In the genomic region with DNA sequence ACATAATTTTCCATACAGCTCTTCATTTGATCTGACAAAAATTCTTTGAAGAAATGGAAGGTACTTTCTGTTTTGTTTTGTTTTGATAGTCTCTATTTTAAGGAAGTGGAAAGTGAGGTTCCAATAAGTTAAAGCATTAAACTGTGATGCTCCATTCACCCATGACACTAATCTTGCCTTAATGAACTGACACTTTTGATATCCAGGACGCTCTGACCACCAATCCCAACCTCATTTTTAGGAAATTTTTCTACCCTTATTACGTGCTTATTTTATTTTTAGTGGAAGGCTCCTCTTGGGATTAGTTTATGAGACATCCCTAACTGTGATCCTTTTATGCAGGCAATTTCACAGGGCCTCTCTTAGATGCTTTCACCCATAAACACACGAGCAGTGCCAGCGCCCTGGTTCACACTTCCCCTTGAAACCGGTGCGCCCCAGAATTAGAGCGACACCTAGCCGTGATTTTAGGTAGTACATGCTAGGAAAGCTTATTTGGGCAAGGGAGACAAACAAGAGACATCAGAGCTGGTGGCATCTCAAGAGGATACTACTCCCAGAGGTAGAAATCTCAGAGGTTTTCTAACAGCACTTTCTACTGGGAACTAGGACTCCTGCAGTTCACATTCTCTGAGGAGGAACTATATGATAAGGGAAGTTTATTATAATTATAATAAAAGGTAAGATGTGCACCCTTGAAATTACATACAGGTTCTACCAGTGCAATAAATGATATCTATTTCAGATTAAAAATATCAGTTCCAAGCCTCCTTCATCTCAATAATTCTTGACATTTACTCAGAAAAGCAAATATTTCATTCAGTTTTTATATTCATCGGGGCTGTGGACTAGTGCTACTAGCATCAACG, we compare ENCODE assay signal across 8 cellular contexts.
DNase-seq lines count a peak whose midpoint lies in the region; ATAC-seq and TF ChIP-seq lines count a peak whose summit lies in the region.

No MANE protein-coding gene starts in this region.

- H3K4me3 ChIP-seq in AG10803 (ENCODE audit: low read length), result no peak overlapping the region

- DNase-seq in AG10803 (ENCODE audit: low read depth) (peak; percentile 66), NCI-H2171 (lab: John Stamatoyannopoulos, UW) (peak; percentile 13), caudate nucleus (lab: John Stamatoyannopoulos, UW) (peak in 51 of 61 donors; percentile 2 to 78 (median 31)), kidney glomerular epithelial cell (lab: John Stamatoyannopoulos, UW) (peak; percentile 61)
- DNase-seq in activated CD4-positive, CD25-positive, alpha-beta regulatory T cell (lab: John Stamatoyannopoulos, UW), result peak; percentile 32 to 52 (median 42)
- DNase-seq in stimulated activated CD4-positive, alpha-beta T cell treated with anti-CD3 and anti-CD28 coated beads, Interleukin-2, amount 100 ng/mL, for 4 hours (ENCODE audit: low read depth), result peak; percentile 66

- H3K27ac ChIP-seq in caudate nucleus (ENCODE audit: low read depth, low read length), result no peak overlapping the region

- ATAC-seq in GM18870 (IDR thresholded peaks at IDR 0.05; ENCODE audit: unreplicated experiment) (peak; percentile 59), HG03103 (IDR thresholded peaks at IDR 0.05; ENCODE audit: low read depth, unreplicated experiment) (peak; percentile 62)

- peak; percentile 96 for TF ChIP-seq CTCF in AG10803 (conservative IDR thresholded peaks at IDR 0.05; ENCODE audit: low read length)

Comparison
In these comparisons a context has a peak if more than half of its experiments do, and no peak if none do; other contexts are left out.
1. DNase-seq: peak in every context shown above with its lines; median percentile 66 in AG10803; 66 in stimulated activated CD4-positive, alpha-beta T cell treated with anti-CD3 and anti-CD28 coated beads, Interleukin-2, amount 100 ng/mL, for 4 hours; 61 in kidney glomerular epithelial cell; 42 in activated CD4-positive, CD25-positive, alpha-beta regulatory T cell; 31 in caudate nucleus; 13 in NCI-H2171.